13 cellular contexts compared by ENCODE assay signal in the genomic region with DNA sequence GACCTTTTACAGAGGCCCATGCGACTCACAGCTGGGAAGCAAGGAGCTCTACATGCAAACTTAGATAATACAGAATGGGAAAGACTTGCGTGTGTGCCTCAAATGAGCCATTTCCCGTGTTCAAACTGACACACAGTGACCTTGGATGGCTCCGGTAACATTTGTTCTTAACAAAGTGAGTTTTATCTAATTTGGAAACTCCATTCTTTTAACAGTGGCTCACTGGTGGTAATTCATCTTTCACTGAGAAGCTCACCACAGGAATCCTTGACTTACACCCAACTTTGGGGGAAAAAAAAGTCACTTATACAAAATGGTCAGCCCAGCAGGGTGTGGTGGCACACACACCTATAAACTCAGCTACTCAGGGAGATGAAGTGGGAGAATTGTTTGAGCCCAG.
"Had no signal": no experiment of that assay in that cellular context is flagged by ENCODE, and none has a peak within 500 bp of the region (broad histone marks: within the 10 kb centered on the region; RNA-seq: fewer than 3 reads in every experiment).

No MANE protein-coding gene starts in this region.

- H3K4me3 Mint-ChIP-seq: activated CD4-positive, alpha-beta T cell treated with anti-CD3 and anti-CD28 coated beads, Interleukin-2, amount 10 ng/mL, durations not matched to agents 7 days and 5 days; activated naive CD4-positive, alpha-beta T cell treated with anti-CD3 and anti-CD28 coated beads, Interleukin-2, amount 50 U/mL, for 24 hours; immature natural killer cell; stimulated activated effector memory CD8-positive, alpha-beta T cell treated with anti-CD3 and anti-CD28 coated beads, Interleukin-12 subunit alpha, Interleukin-12 subunit beta, amount 100 ng/mL, for 72 hours had no signal

- H3K4me1 ChIP-seq: transverse colon had no signal

- DNase-seq: activated CD4-positive, alpha-beta T cell treated with anti-CD3 and anti-CD28 coated beads, Interleukin-2, amount 10 ng/mL, durations not matched to agents 7 days and 5 days; activated CD4-positive, CD25-positive, alpha-beta regulatory T cell; immature natural killer cell; left cardiac atrium; lower lobe of right lung; naive B cell; right cardiac atrium; small intestine; transverse colon had no signal

- H3K9me3 Mint-ChIP-seq: activated CD4-positive, alpha-beta T cell treated with anti-CD3 and anti-CD28 coated beads, Interleukin-2, amount 10 ng/mL, durations not matched to agents 7 days and 5 days; activated naive CD4-positive, alpha-beta T cell treated with anti-CD3 and anti-CD28 coated beads, Interleukin-2, amount 50 U/mL, for 24 hours had no signal

- H3K27me3 Mint-ChIP-seq: activated CD4-positive, alpha-beta T cell treated with anti-CD3 and anti-CD28 coated beads, Interleukin-2, amount 10 ng/mL, durations not matched to agents 7 days and 5 days had no signal

- ATAC-seq: left cardiac atrium; lower lobe of right lung; stimulated activated effector memory CD8-positive, alpha-beta T cell treated with anti-CD3 and anti-CD28 coated beads, Interleukin-12 subunit alpha, Interleukin-12 subunit beta, amount 100 ng/mL, for 72 hours had no signal

- H3K36me3 ChIP-seq: cardiac muscle cell, lower lobe of right lung, transverse colon had no signal

- H3K4me1 Mint-ChIP-seq: activated CD4-positive, alpha-beta T cell treated with anti-CD3 and anti-CD28 coated beads, Interleukin-2, amount 10 ng/mL, durations not matched to agents 7 days and 5 days; activated naive CD4-positive, alpha-beta T cell treated with anti-CD3 and anti-CD28 coated beads, Interleukin-2, amount 50 U/mL, for 24 hours; immature natural killer cell; naive B cell; stimulated activated effector memory CD8-positive, alpha-beta T cell treated with anti-CD3 and anti-CD28 coated beads, Interleukin-12 subunit alpha, Interleukin-12 subunit beta, amount 100 ng/mL, for 72 hours had no signal

- H3K9me3 ChIP-seq: lower lobe of right lung, transverse colon had no signal

- H3K27ac Mint-ChIP-seq: activated CD4-positive, alpha-beta T cell treated with anti-CD3 and anti-CD28 coated beads, Interleukin-2, amount 10 ng/mL, durations not matched to agents 7 days and 5 days; activated naive CD4-positive, alpha-beta T cell treated with anti-CD3 and anti-CD28 coated beads, Interleukin-2, amount 50 U/mL, for 24 hours; naive B cell; stimulated activated effector memory CD8-positive, alpha-beta T cell treated with anti-CD3 and anti-CD28 coated beads, Interleukin-12 subunit alpha, Interleukin-12 subunit beta, amount 100 ng/mL, for 72 hours had no signal

- H3K27ac ChIP-seq: cardiac muscle cell, lower lobe of right lung, SK-N-MC, transverse colon had no signal

- H3K36me3 Mint-ChIP-seq: activated naive CD4-positive, alpha-beta T cell treated with anti-CD3 and anti-CD28 coated beads, Interleukin-2, amount 50 U/mL, for 24 hours; naive B cell; stimulated activated effector memory CD8-positive, alpha-beta T cell treated with anti-CD3 and anti-CD28 coated beads, Interleukin-12 subunit alpha, Interleukin-12 subunit beta, amount 100 ng/mL, for 72 hours had no signal

- H3K4me3 ChIP-seq: cardiac muscle cell, lower lobe of right lung, SK-N-MC, transverse colon had no signal

- H3K27me3 ChIP-seq: cardiac muscle cell, transverse colon had no signal
